Comparison of ENCODE assay signal across 21 cellular contexts in the genomic region with DNA sequence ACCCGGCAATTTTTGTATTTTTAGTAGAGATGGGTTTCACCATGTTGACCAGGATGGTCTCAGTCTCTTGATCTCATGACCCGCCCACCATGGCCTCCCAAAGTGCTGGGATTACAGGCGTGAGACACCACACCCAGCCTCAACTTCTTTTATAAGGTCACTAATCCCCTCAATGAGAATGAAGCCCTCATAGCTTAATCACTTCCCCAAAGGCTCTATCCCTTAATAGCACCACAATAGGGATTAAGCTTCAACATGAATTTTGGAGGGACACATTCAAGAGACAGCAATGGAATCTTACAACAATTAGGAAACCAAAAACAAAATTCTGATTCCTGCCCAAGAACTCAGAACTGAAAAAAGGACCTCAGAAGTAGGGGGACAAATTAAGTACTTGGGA.
A peak's percentile ranks its signal among the peaks of the same experiment; 100 is the strongest.
DNase-seq lines count a peak whose midpoint lies in the region; ATAC-seq and TF ChIP-seq lines count a peak whose summit lies in the region.
"Had no signal": no experiment of that assay in that cellular context is flagged by ENCODE, and none has a peak within 500 bp of the region (broad histone marks: within the 10 kb centered on the region; RNA-seq: fewer than 3 reads in every experiment).

No MANE protein-coding gene starts in this region.

- H3K27me3 ChIP-seq in A673 (replicated peaks; ENCODE audit: insufficient read depth, low read depth, low read length, poor library complexity) (no peaks in the 10 kb centered on the region), trophoblast cell (ENCODE audit: insufficient read depth, low read length) (no peaks in the 10 kb centered on the region)
- H3K27me3 ChIP-seq: BE2C; BLaER1 treated with 17β-estradiol and CSF1 and Interleukin-3, amounts not matched to agents 10 nM and 100 nM had no signal

- H3K36me3 Mint-ChIP-seq in mesothelial cell of epicardium = peaks cover 20% of the 10 kb centered on the region

- H3K9me3 ChIP-seq in A673 (ENCODE audit: low read depth, low read length, poor library complexity, severe bottlenecking) = no peaks in the 10 kb centered on the region
- H3K9me3 ChIP-seq in trophoblast cell (ENCODE audit: insufficient read depth, low read depth, low read length) = no peaks in the 10 kb centered on the region
- H3K9me3 ChIP-seq: BE2C; BLaER1 treated with 17β-estradiol and CSF1 and Interleukin-3, amounts not matched to agents 10 nM and 100 nM had no signal

- ATAC-seq in GM19023 (IDR thresholded peaks at IDR 0.05; ENCODE audit: unreplicated experiment) = no peak

- no peak overlapping the region for H3K9ac ChIP-seq in trophoblast cell (ENCODE audit: low read length)
- H3K9ac ChIP-seq: BLaER1 treated with 17β-estradiol and CSF1 and Interleukin-3, amounts not matched to agents 10 nM and 100 nM had no signal

- no CpG with 5 or more reads among the region's 3 CpGs for WGBS in trophoblast cell (ENCODE audit: extremely low coverage, insufficient coverage, insufficient read length)

- no peak overlapping the region for H2BK5ac ChIP-seq in trophoblast cell (ENCODE audit: low read depth, low read length, poor library complexity)

- H2BK120ac ChIP-seq in trophoblast cell (ENCODE audit: insufficient read depth, low read length, poor library complexity) = peak overlapping the region; percentile 51

- H2BK12ac ChIP-seq in trophoblast cell (ENCODE audit: low read length) = no peak overlapping the region

- H3K27ac Mint-ChIP-seq in mesothelial cell of epicardium = peak overlapping the region; percentile 90
- H3K27ac Mint-ChIP-seq: CD14-positive monocyte; CD4-positive, alpha-beta T cell had no signal

- CTCF ChIA-PET in A673 (lab: Charles Lee) = no interaction called here

- H3K79me2 ChIP-seq in trophoblast cell (ENCODE audit: control insufficient read depth, insufficient read depth, low read length, poor library complexity) = no peaks in the 10 kb centered on the region

- H3K4me1 Mint-ChIP-seq in mesothelial cell of epicardium = peaks cover 43% of the 10 kb centered on the region

- no peak overlapping the region for H4K8ac ChIP-seq in trophoblast cell (ENCODE audit: low read depth, low read length)

- no peak overlapping the region for H3K27ac ChIP-seq in A673 (ENCODE audit: low read depth, low read length, poor library complexity, severe bottlenecking)
- H3K27ac ChIP-seq in trophoblast cell (ENCODE audit: low read depth, low read length) = no peak overlapping the region
- no peak overlapping the region for H3K27ac ChIP-seq in coronary artery
- H3K27ac ChIP-seq: 22Rv1; BLaER1 treated with 17β-estradiol and CSF1 and Interleukin-3, amounts not matched to agents 10 nM and 100 nM had no signal

- H3K9me3 Mint-ChIP-seq in mesothelial cell of epicardium = peaks cover 3% of the 10 kb centered on the region
- H3K9me3 Mint-ChIP-seq: CD4-positive, alpha-beta T cell had no signal

- no peak overlapping the region for H3K18ac ChIP-seq in trophoblast cell (ENCODE audit: low read length)

- no peak overlapping the region for H3K4me2 ChIP-seq in trophoblast cell (ENCODE audit: low read length)
- H3K4me2 ChIP-seq: BLaER1 treated with 17β-estradiol and CSF1 and Interleukin-3, amounts not matched to agents 10 nM and 100 nM had no signal

- H4K91ac ChIP-seq in trophoblast cell (ENCODE audit: low read depth, low read length) = no peak overlapping the region

- H3K4me3 ChIP-seq in A673 (ENCODE audit: low read depth, low read length, poor library complexity, severe bottlenecking) (no peak overlapping the region), trophoblast cell (ENCODE audit: low read depth, low read length) (no peak overlapping the region), coronary artery (no peak overlapping the region)
- H3K4me3 ChIP-seq: BLaER1 treated with 17β-estradiol and CSF1 and Interleukin-3, amounts not matched to agents 10 nM and 100 nM had no signal

- H2AFZ ChIP-seq in trophoblast cell (ENCODE audit: insufficient read depth, low read length, poor library complexity) = no peak overlapping the region

- BruUV-seq in A673 (replicated peaks; lab: Mats Ljungman, UMichigan) = no TSS peak

- H3K4me1 ChIP-seq in A673 (ENCODE audit: insufficient read depth, low read length, poor library complexity, severe bottlenecking) (no peaks in the 10 kb centered on the region), trophoblast cell (ENCODE audit: control insufficient read depth in 1 of 2, insufficient read depth in 2 of 2, low read length in 2 of 2) (peaks cover 4 to 7% of the 10 kb centered on the region in 2 experiments)
- H3K4me1 ChIP-seq: BE2C; BLaER1 treated with 17β-estradiol and CSF1 and Interleukin-3, amounts not matched to agents 10 nM and 100 nM had no signal

- DNase-seq in A673 (ENCODE audit: low spot score) = peak; percentile 9
- DNase-seq in NCI-H82 (lab: John Stamatoyannopoulos, UW) = peak; percentile 75
- DNase-seq in mesothelial cell of epicardium (ENCODE audit: low spot score in 2 of 2, unreplicated experiment in 2 of 2) = no peak
- no peak for DNase-seq in trophoblast cell
- no peak for DNase-seq in NCI-H128 (lab: John Stamatoyannopoulos, UW; ENCODE audit: unreplicated experiment)
- no peak for DNase-seq in coronary artery (ENCODE audit: low spot score)
- DNase-seq: ACHN; AML-193; BE2C; Calu3; CD4-positive, alpha-beta T cell; COR-L47; DMS53; DMS79 treated with DMSO at 0.1 percent for 48 hours; GF-D8; GOT3; HCEC 1CT had no signal

- no peaks in the 10 kb centered on the region for H3K36me3 ChIP-seq in A673 (ENCODE audit: insufficient read depth, low read length, poor library complexity, severe bottlenecking)
- H3K36me3 ChIP-seq in trophoblast cell (ENCODE audit: control insufficient read depth in 1 of 2, insufficient read depth in 2 of 2, low read length in 2 of 2) = no peaks in the 10 kb centered on the region
- H3K36me3 ChIP-seq: BE2C had no signal

- POLR2A ChIA-PET in A673 (lab: Charles Lee; ENCODE audit: low non-redundant PET) = interaction anchor here (0.5 kb wide), 1 partner anchor 38 kb away, joined by 3 read pairs; no protein-coding TSS in a partner anchor

- no peak overlapping the region for H4K12ac ChIP-seq in trophoblast cell (ENCODE audit: low read depth, low read length)

- H3K27me3 Mint-ChIP-seq in mesothelial cell of epicardium (ENCODE audit: low read depth) = no peaks in the 10 kb centered on the region
- H3K27me3 Mint-ChIP-seq: CD4-positive, alpha-beta T cell had no signal

- H2AK5ac ChIP-seq in trophoblast cell (ENCODE audit: low read length) = no peak overlapping the region

- H3K23ac ChIP-seq in trophoblast cell (ENCODE audit: low read length) = no peak overlapping the region

- no peak overlapping the region for H3K4ac ChIP-seq in trophoblast cell (ENCODE audit: low read depth, low read length)

- no peak overlapping the region for H3K14ac ChIP-seq in trophoblast cell (ENCODE audit: low read length)

- no peak overlapping the region for H3K4me3 Mint-ChIP-seq in mesothelial cell of epicardium
- H3K4me3 Mint-ChIP-seq: CD14-positive monocyte; CD4-positive, alpha-beta T cell had no signal

- no peak for TF ChIP-seq CTCF in A673 (conservative IDR thresholded peaks at IDR 0.05; ENCODE audit: low read depth, low read length)
- no peak for TF ChIP-seq CTCF in mesothelial cell of epicardium (IDR thresholded peaks at IDR 0.05; ENCODE audit: unreplicated experiment)
- no peak for TF ChIP-seq CTCF in coronary artery (IDR thresholded peaks at IDR 0.05)

- no peaks in the 10 kb centered on the region for H3K79me1 ChIP-seq in trophoblast cell (ENCODE audit: low read length)

- intact Hi-C loops in A673 (cut with micrococcal nuclease; ENCODE audit: unreplicated experiment) = no loop called here

Comparison
In these comparisons a context has a peak if more than half of its experiments do, and no peak if none do; other contexts are left out.
1. DNase-seq: peak in A673 (single experiment) and NCI-H82 (single experiment); none in mesothelial cell of epicardium (0 of 2), trophoblast cell (0 of 2), NCI-H128 (single experiment) and coronary artery (single experiment).